8 cellular contexts compared by ENCODE assay signal in the genomic region with DNA sequence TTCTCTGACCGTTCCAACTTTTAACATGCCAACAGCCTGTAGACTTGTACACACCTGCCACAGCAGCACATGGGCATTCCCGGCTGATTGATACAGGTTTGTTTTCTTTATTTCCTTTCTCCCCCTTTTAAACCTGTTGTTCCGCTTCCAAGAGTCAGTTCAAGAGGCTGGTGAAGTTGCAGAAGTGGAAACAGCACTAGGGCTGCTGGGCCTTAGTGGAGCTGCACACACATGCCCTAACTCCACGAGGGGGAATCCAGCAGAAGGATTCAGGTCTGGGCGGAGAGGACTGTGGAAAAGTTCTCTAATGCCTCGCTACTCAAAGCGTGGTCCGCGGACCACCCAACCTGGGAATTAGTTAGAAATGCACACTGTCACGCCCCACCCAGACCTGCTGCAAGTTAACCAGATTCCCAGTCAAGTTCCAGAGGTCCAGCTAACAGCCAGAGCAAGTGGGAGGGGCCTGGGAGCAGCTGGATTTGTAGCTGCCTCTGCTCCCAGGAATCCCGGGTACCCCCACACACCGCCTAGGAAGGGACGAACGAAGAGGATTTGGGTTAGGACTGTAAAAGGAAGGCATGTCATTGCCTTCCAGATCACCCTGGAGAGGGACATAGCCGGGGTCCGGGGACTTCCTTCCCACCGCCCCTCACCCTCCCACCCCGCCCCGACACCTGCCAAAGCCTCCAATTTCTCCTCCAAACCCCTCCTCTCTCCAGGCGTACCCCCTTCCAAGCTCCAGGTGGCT. TPM values are rescaled to one million over a fixed set of nuclear protein-coding genes. Genes with fewer than 3 reads are reported as not detected.
DNase-seq lines count a peak whose midpoint lies in the region; ATAC-seq, FAIRE-seq and TF ChIP-seq lines count a peak whose summit lies in the region.

No MANE protein-coding gene starts in this region.

- H3K9me3 Mint-ChIP-seq in CD8-positive, alpha-beta memory T cell, result no peaks in the 10 kb centered on the region
- H3K9me3 Mint-ChIP-seq in activated T-cell treated with anti-CD3 and anti-CD28 coated beads, Interleukin-2, amount 50 U/mL, for 72 hours, result no peaks in the 10 kb centered on the region
- peaks cover 6% of the 10 kb centered on the region for H3K9me3 Mint-ChIP-seq in glutamatergic neuron (ENCODE audit: unreplicated experiment)

- POLR2A ChIA-PET in CD8-positive, alpha-beta memory T cell (lab: Charles Lee), result no interaction called here

- no peaks in the 10 kb centered on the region for H3K36me3 ChIP-seq in CD8-positive, alpha-beta memory T cell (ENCODE audit: insufficient read depth, low read length)

- peak overlapping the region; percentile 59 to 97 (median 96) for H3K27ac Mint-ChIP-seq in CD8-positive, alpha-beta memory T cell
- peak overlapping the region; percentile 88 for H3K27ac Mint-ChIP-seq in activated T-cell treated with anti-CD3 and anti-CD28 coated beads, Interleukin-2, amount 50 U/mL, for 72 hours
- no peak overlapping the region for H3K27ac Mint-ChIP-seq in glutamatergic neuron (ENCODE audit: unreplicated experiment)

- ATAC-seq in activated T-cell treated with anti-CD3 and anti-CD28 coated beads, Interleukin-2, amount 50 U/mL, for 72 hours (replicated peaks in 1 of 2), result no peak
- peak; percentile 56 for ATAC-seq in omental fat pad (ENCODE audit: low FRiP score)
- no peak for ATAC-seq in HG03159 (IDR thresholded peaks at IDR 0.05; ENCODE audit: unreplicated experiment)

- H3K4me3 ChIP-seq in CD8-positive, alpha-beta memory T cell (ENCODE audit: low read length), result peak overlapping the region; percentile 71

- peaks cover 0 to 20% (median 4%) of the 10 kb centered on the region in 3 donors for H3K36me3 Mint-ChIP-seq in CD8-positive, alpha-beta memory T cell
- peaks cover 0 to 7% of the 10 kb centered on the region in 2 donors for H3K36me3 Mint-ChIP-seq in activated T-cell treated with anti-CD3 and anti-CD28 coated beads, Interleukin-2, amount 50 U/mL, for 72 hours (ENCODE audit: insufficient read depth in 2 of 2)
- peaks cover 8% of the 10 kb centered on the region for H3K36me3 Mint-ChIP-seq in glutamatergic neuron (ENCODE audit: unreplicated experiment)

- DNase-seq in CD8-positive, alpha-beta memory T cell, result peak in 1 of 5 donors; percentile 2
- DNase-seq in GM19239 (ENCODE audit: insufficient read length, low spot score) (no peak), LoVo (ENCODE audit: low spot score) (peak; percentile 29), glutamatergic neuron (no peak), omental fat pad (ENCODE audit: low spot score) (no peak)
- no peak for DNase-seq in activated T-cell treated with anti-CD3 and anti-CD28 coated beads, Interleukin-2, amount 50 U/mL, for 72 hours
- DNase-seq in activated effector memory CD4-positive, alpha-beta T cell treated with anti-CD3 and anti-CD28 coated beads, Interleukin-2, amount 50 U/mL, for 16 hours, result no peak

- no peaks in the 10 kb centered on the region for H3K9me3 ChIP-seq in CD8-positive, alpha-beta memory T cell (ENCODE audit: low read length)

- H3K27me3 Mint-ChIP-seq in CD8-positive, alpha-beta memory T cell, result peaks cover 5 to 8% of the 10 kb centered on the region in 2 donors
- H3K27me3 Mint-ChIP-seq in activated T-cell treated with anti-CD3 and anti-CD28 coated beads, Interleukin-2, amount 50 U/mL, for 72 hours (ENCODE audit: low read depth), result peaks cover 14% of the 10 kb centered on the region
- H3K27me3 Mint-ChIP-seq in glutamatergic neuron (ENCODE audit: unreplicated experiment), result peaks cover 6% of the 10 kb centered on the region

- peaks cover 15% of the 10 kb centered on the region for H3K4me1 ChIP-seq in CD8-positive, alpha-beta memory T cell (ENCODE audit: insufficient read depth, low read length)

- peak; percentile 85 for FAIRE-seq in GM19239 (lab: Jason Lieb, UNC)

- no peaks in the 10 kb centered on the region for H3K27me3 ChIP-seq in CD8-positive, alpha-beta memory T cell (ENCODE audit: insufficient read depth, low read length, poor library complexity, severe bottlenecking)

- peaks cover 36 to 42% (median 36%) of the 10 kb centered on the region in 3 donors for H3K4me1 Mint-ChIP-seq in CD8-positive, alpha-beta memory T cell
- H3K4me1 Mint-ChIP-seq in activated T-cell treated with anti-CD3 and anti-CD28 coated beads, Interleukin-2, amount 50 U/mL, for 72 hours (ENCODE audit: low read depth), result peaks cover 31% of the 10 kb centered on the region
- peaks cover 6% of the 10 kb centered on the region for H3K4me1 Mint-ChIP-seq in glutamatergic neuron (ENCODE audit: low read depth, unreplicated experiment)

- peak overlapping the region; percentile 91 to 100 (median 98) for H3K4me3 Mint-ChIP-seq in CD8-positive, alpha-beta memory T cell
- H3K4me3 Mint-ChIP-seq in activated T-cell treated with anti-CD3 and anti-CD28 coated beads, Interleukin-2, amount 50 U/mL, for 72 hours, result peak overlapping the region; percentile 95 to 99
- H3K4me3 Mint-ChIP-seq in glutamatergic neuron (ENCODE audit: unreplicated experiment), result peak overlapping the region; percentile 92

- CTCF ChIA-PET in CD8-positive, alpha-beta memory T cell (lab: Charles Lee), result no interaction called here

- no peak for TF ChIP-seq CTCF in glutamatergic neuron (IDR thresholded peaks at IDR 0.05; ENCODE audit: partially characterized antibody, unreplicated experiment)
- no peak for TF ChIP-seq CTCF in omental fat pad (IDR thresholded peaks at IDR 0.05)

- H3K27ac ChIP-seq in CD8-positive, alpha-beta memory T cell (ENCODE audit: low read depth, low read length), result peak overlapping the region; percentile 55

RNA-seq across cellular contexts. Expression of a gene that starts 0.5 kb away (rescaled TPM):
- 10 to 100 TPM; 17.2 to 18.5 TPM for total RNA-seq in CD8-positive, alpha-beta memory T cell
- polyA plus RNA-seq in CD8-positive, alpha-beta memory T cell, result 13.1 TPM
- 10 to 100 TPM; 21.5 to 26.4 TPM for total RNA-seq in activated T-cell treated with anti-CD3 and anti-CD28 coated beads, Interleukin-2, amount 50 U/mL, for 72 hours
- total RNA-seq in glutamatergic neuron (ENCODE audit: unreplicated experiment), result 16.3 TPM
- total RNA-seq in omental fat pad, result 10 to 100 TPM; 18.8 to 42.4 (median 31.3) TPM
